30 cellular contexts compared by ENCODE assay signal in the genomic region with DNA sequence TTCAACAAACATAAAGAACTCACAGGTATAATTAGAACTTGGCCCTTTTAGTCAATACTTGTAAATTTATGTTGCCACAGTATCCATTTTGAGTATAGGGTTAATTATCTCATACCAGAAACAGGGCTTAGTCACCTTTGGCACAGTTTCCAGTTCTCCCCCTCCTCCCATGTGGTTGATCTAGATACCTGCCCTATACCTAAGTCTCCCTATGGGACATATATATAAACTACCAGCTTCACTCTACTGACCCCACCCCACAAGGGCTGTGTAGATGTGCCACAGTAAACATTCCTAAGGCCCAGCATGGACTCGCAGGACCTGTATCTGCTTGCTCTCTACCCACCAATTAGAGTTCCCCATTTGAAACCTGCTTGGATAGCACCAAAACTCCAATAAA.
"Had no signal": no experiment of that assay in that cellular context is flagged by ENCODE, and none has a peak within 500 bp of the region (broad histone marks: within the 10 kb centered on the region; RNA-seq: fewer than 3 reads in every experiment).

No MANE protein-coding gene starts in this region.

- H3K27me3 Mint-ChIP-seq: activated B cell treated with CpG ODN at 0.5 μM for 24 hours; activated CD8-positive, alpha-beta memory T cell treated with anti-CD3 and anti-CD28 coated beads, Interleukin-2, amount 10 ng/mL, durations not matched to agents 7 days and 5 days; effector memory CD8-positive, alpha-beta T cell; progenitor cell of endocrine pancreas; stimulated activated naive B cell treated with anti-CD40 and anti-IgM and Interleukin-4, amounts not matched to agents 10 μg/mL and 1 μg/mL and 100 μg/mL, for 72 hours had no signal

- H3K4me3 Mint-ChIP-seq: activated B cell treated with CpG ODN at 0.5 μM for 24 hours; activated CD8-positive, alpha-beta memory T cell treated with anti-CD3 and anti-CD28 coated beads, Interleukin-2, amount 10 ng/mL, durations not matched to agents 7 days and 5 days; activated CD8-positive, alpha-beta T cell treated with anti-CD3 and anti-CD28 coated beads, Interleukin-2, amount 10 ng/mL, durations not matched to agents 7 days and 5 days; brain; effector memory CD8-positive, alpha-beta T cell; nephron; stimulated activated naive B cell treated with anti-CD40 and anti-IgM and Interleukin-4, amounts not matched to agents 10 μg/mL and 1 μg/mL and 100 μg/mL, for 72 hours had no signal

- H3K9me3 Mint-ChIP-seq: activated B cell treated with CpG ODN at 0.5 μM for 24 hours; activated naive CD4-positive, alpha-beta T cell treated with anti-CD3 and anti-CD28 coated beads, Interleukin-2, amount 50 U/mL, for 72 hours; stimulated activated naive B cell treated with anti-CD40 and anti-IgM and Interleukin-4, amounts not matched to agents 10 μg/mL and 1 μg/mL and 100 μg/mL, for 72 hours had no signal

- ATAC-seq: activated CD8-positive, alpha-beta memory T cell treated with anti-CD3 and anti-CD28 coated beads, Interleukin-2, amount 10 ng/mL, durations not matched to agents 7 days and 5 days; activated CD8-positive, alpha-beta T cell treated with anti-CD3 and anti-CD28 coated beads, Interleukin-2, amount 10 ng/mL, durations not matched to agents 7 days and 5 days; activated naive CD4-positive, alpha-beta T cell treated with anti-CD3 and anti-CD28 coated beads, Interleukin-2, amount 50 U/mL, for 72 hours; effector memory CD8-positive, alpha-beta T cell; mucosa of descending colon; sciatic nerve; stimulated activated naive B cell treated with anti-CD40 and anti-IgM and Interleukin-4, amounts not matched to agents 10 μg/mL and 1 μg/mL and 100 μg/mL, for 72 hours had no signal

- H3K9me3 ChIP-seq: esophagus squamous epithelium, mucosa of descending colon, ovary, tibial artery had no signal

- H3K36me3 Mint-ChIP-seq: activated CD8-positive, alpha-beta memory T cell treated with anti-CD3 and anti-CD28 coated beads, Interleukin-2, amount 10 ng/mL, durations not matched to agents 7 days and 5 days; activated naive CD4-positive, alpha-beta T cell treated with anti-CD3 and anti-CD28 coated beads, Interleukin-2, amount 50 U/mL, for 72 hours; stimulated activated naive B cell treated with anti-CD40 and anti-IgM and Interleukin-4, amounts not matched to agents 10 μg/mL and 1 μg/mL and 100 μg/mL, for 72 hours had no signal

- FAIRE-seq: endothelial cell of umbilical vein, frontal cortex, islet of Langerhans had no signal

- DNase-seq: activated B cell treated with CpG ODN at 0.5 μM for 24 hours; activated CD8-positive, alpha-beta memory T cell treated with anti-CD3 and anti-CD28 coated beads, Interleukin-2, amount 10 ng/mL, durations not matched to agents 7 days and 5 days; activated CD8-positive, alpha-beta T cell treated with anti-CD3 and anti-CD28 coated beads, Interleukin-2, amount 10 ng/mL, durations not matched to agents 7 days and 5 days; activated naive CD4-positive, alpha-beta T cell; activated T-cell treated with anti-CD3 and anti-CD28 coated beads, Interleukin-2, amount 50 U/mL, for 48 hours; aorta; caudate nucleus; cortex of kidney; effector memory CD8-positive, alpha-beta T cell; esophagus squamous epithelium; left ventricle myocardium inferior; mucosa of descending colon; ovary; retina; stimulated activated CD4-positive, alpha-beta T cell treated with anti-CD3 and anti-CD28 coated beads, Interleukin-4, amount 100 ng/mL, for 4 hours; stimulated activated CD8-positive, alpha-beta memory T cell treated with anti-CD3 and anti-CD28 coated beads, Interleukin-4, amount 100 ng/mL, for 48 hours; stimulated activated naive B cell treated with anti-CD40 and anti-IgM and Interleukin-4, amounts not matched to agents 10 μg/mL and 1 μg/mL and 100 μg/mL, for 72 hours; stomach; T-helper 2 cell; tibial artery had no signal

- H3K4me1 Mint-ChIP-seq: activated B cell treated with CpG ODN at 0.5 μM for 24 hours; activated CD8-positive, alpha-beta memory T cell treated with anti-CD3 and anti-CD28 coated beads, Interleukin-2, amount 10 ng/mL, durations not matched to agents 7 days and 5 days; stimulated activated naive B cell treated with anti-CD40 and anti-IgM and Interleukin-4, amounts not matched to agents 10 μg/mL and 1 μg/mL and 100 μg/mL, for 72 hours had no signal

- H3K4me1 ChIP-seq: left ventricle myocardium inferior, stomach, tibial artery had no signal

- H3K27ac ChIP-seq: left ventricle myocardium inferior, ovary, skin epidermis, stomach, tibial artery had no signal

- H3K36me3 ChIP-seq: esophagus squamous epithelium, left ventricle myocardium inferior, ovary, stomach, tibial artery had no signal

- H3K4me3 ChIP-seq: esophagus squamous epithelium, left ventricle myocardium inferior, lung, mucosa of descending colon, ovary, skin epidermis, stomach, tibial artery had no signal

- H3K27me3 ChIP-seq: esophagus squamous epithelium, ovary, stomach, tibial artery had no signal

- H3K27ac Mint-ChIP-seq: activated B cell treated with CpG ODN at 0.5 μM for 24 hours; activated CD8-positive, alpha-beta memory T cell treated with anti-CD3 and anti-CD28 coated beads, Interleukin-2, amount 10 ng/mL, durations not matched to agents 7 days and 5 days; activated CD8-positive, alpha-beta T cell treated with anti-CD3 and anti-CD28 coated beads, Interleukin-2, amount 10 ng/mL, durations not matched to agents 7 days and 5 days; activated naive CD4-positive, alpha-beta T cell treated with anti-CD3 and anti-CD28 coated beads, Interleukin-2, amount 50 U/mL, for 72 hours; brain; effector memory CD8-positive, alpha-beta T cell; nephron; progenitor cell of endocrine pancreas; stimulated activated naive B cell treated with anti-CD40 and anti-IgM and Interleukin-4, amounts not matched to agents 10 μg/mL and 1 μg/mL and 100 μg/mL, for 72 hours had no signal
